In the genomic region with DNA sequence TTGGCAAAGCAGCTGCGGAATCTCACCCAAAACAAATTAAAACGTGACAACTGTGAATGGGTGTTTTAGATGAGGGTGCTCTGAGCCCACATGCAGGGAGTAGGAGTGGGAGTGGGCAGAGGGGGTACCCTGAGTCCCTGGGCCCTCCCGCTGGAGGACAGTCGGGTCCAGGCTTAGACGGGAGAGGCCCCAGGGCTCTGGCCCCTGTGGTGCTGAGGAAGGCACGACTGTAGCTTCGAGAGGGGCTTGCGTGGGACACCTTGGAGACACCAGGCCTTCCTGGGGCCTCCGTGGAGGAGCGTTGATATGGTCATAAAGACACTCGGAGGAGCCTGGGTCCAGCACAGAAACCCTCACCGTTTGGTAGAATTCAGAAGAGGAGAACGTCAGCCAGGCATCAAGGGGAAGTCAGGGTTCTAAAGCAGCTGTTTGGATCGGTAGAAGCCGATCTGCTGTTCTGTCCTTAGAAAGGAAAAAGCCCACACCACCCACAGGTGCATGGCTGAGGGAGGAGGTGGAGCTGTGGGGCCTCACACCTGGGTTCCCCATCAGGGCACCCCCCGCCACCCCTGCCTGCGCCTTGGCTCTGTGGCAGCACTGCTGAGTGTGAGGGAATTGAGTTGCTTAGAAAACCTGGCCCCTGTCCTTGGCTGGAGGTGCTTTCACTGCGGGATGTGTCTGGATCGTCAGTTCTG, we compare ENCODE assay signal across 25 cellular contexts.
"Had no signal": no experiment of that assay in that cellular context is flagged by ENCODE, and none has a peak within 500 bp of the region (broad histone marks: within the 10 kb centered on the region; RNA-seq: fewer than 3 reads in every experiment).

No MANE protein-coding gene starts in this region.

- H3K4me3 ChIP-seq: left lung, lung, neural progenitor cell, tibial nerve had no signal

- H2AFZ ChIP-seq: neural progenitor cell had no signal

- H3K27ac Mint-ChIP-seq: activated CD4-positive, alpha-beta T cell treated with anti-CD3 and anti-CD28 coated beads for 36 hours; activated T-cell treated with anti-CD3 and anti-CD28 coated beads, Interleukin-2, amount 50 U/mL, for 24 hours; activated T-helper 17 cell treated with anti-CD3 and anti-CD28 coated beads, Interleukin-2, amount 50 U/mL, for 72 hours; T-helper 1 cell treated with Interleukin-12 subunit alpha and Interleukin-12 subunit beta and Interleukin-4 antibody, amounts not matched to agents 30 μg/mL and 1 μg/mL, for 36 hours had no signal

- H3K27me3 Mint-ChIP-seq: activated naive CD8-positive, alpha-beta T cell treated with anti-CD3 and anti-CD28 coated beads, Interleukin-2, amount 10 ng/mL, durations not matched to agents 7 days and 5 days; activated T-helper 17 cell treated with anti-CD3 and anti-CD28 coated beads, Interleukin-2, amount 50 U/mL, for 72 hours; naive thymus-derived CD8-positive, alpha-beta T cell; progenitor cell of endocrine pancreas had no signal

- ATAC-seq: activated CD4-positive, alpha-beta T cell treated with anti-CD3 and anti-CD28 coated beads for 36 hours; activated T-helper 17 cell treated with anti-CD3 and anti-CD28 coated beads, Interleukin-2, amount 50 U/mL, for 72 hours; foreskin keratinocyte; left lung; naive thymus-derived CD8-positive, alpha-beta T cell; WTC11 had no signal

- H3K9me3 Mint-ChIP-seq: activated naive CD8-positive, alpha-beta T cell treated with anti-CD3 and anti-CD28 coated beads, Interleukin-2, amount 10 ng/mL, durations not matched to agents 7 days and 5 days; activated T-helper 17 cell treated with anti-CD3 and anti-CD28 coated beads, Interleukin-2, amount 50 U/mL, for 72 hours; naive thymus-derived CD8-positive, alpha-beta T cell had no signal

- H3K27me3 ChIP-seq: foreskin keratinocyte, left lung, neural progenitor cell, tibial nerve had no signal

- H3K4me3 Mint-ChIP-seq: activated CD4-positive, alpha-beta T cell treated with anti-CD3 and anti-CD28 coated beads for 36 hours; activated naive CD8-positive, alpha-beta T cell treated with anti-CD3 and anti-CD28 coated beads, Interleukin-2, amount 10 ng/mL, durations not matched to agents 7 days and 5 days; activated T-cell treated with anti-CD3 and anti-CD28 coated beads, Interleukin-2, amount 50 U/mL, for 24 hours; activated T-helper 17 cell treated with anti-CD3 and anti-CD28 coated beads, Interleukin-2, amount 50 U/mL, for 72 hours; naive thymus-derived CD8-positive, alpha-beta T cell; neural progenitor cell; T-helper 1 cell treated with Interleukin-12 subunit alpha and Interleukin-12 subunit beta and Interleukin-4 antibody, amounts not matched to agents 30 μg/mL and 1 μg/mL, for 36 hours; WTC11 had no signal

- H3K27ac ChIP-seq: foreskin keratinocyte, left lung, neural progenitor cell, tibial nerve had no signal

- H3K36me3 ChIP-seq: neural progenitor cell had no signal

- H3K9ac ChIP-seq: neural progenitor cell had no signal

- H3K4me1 Mint-ChIP-seq: activated T-helper 17 cell treated with anti-CD3 and anti-CD28 coated beads, Interleukin-2, amount 50 U/mL, for 72 hours; neural progenitor cell had no signal

- H3K4me1 ChIP-seq: foreskin keratinocyte, left lung, neural progenitor cell, tibial nerve had no signal

- H3K9me3 ChIP-seq: tibial nerve had no signal

- H3K4me2 ChIP-seq: neural progenitor cell had no signal

- DNase-seq: activated CD4-positive, alpha-beta T cell treated with anti-CD3 and anti-CD28 coated beads for 36 hours; activated CD4-positive, alpha-beta T cell treated with anti-CD3 and anti-CD28 coated beads, Interleukin-2, amount 50 U/mL, for 4 hours; activated CD8-positive, alpha-beta memory T cell treated with anti-CD3 and anti-CD28 coated beads for 24 hours; activated CD8-positive, alpha-beta memory T cell treated with anti-CD3 and anti-CD28 coated beads, Interleukin-2, amount 50 U/mL, for 4 hours; activated naive CD8-positive, alpha-beta T cell treated with anti-CD3 and anti-CD28 coated beads, Interleukin-2, amount 10 ng/mL, durations not matched to agents 7 days and 5 days; activated T-cell treated with anti-CD3 and anti-CD28 coated beads, Interleukin-2, amount 50 U/mL, for 24 hours; amniotic stem cell; cerebellar nuclear complex; effector CD8-positive, alpha-beta T cell; erythroblast; foreskin keratinocyte; kidney; retina; stimulated activated CD4-positive, alpha-beta T cell treated with anti-CD3 and anti-CD28 coated beads, Interleukin-2, amount 100 ng/mL, for 48 hours; stimulated activated naive CD4-positive, alpha-beta T cell treated with Interleukin-2 at 50 U/mL for 16 hours; T1000 had no signal
